Comparison of ENCODE assay signal across 8 cellular contexts in the genomic region with DNA sequence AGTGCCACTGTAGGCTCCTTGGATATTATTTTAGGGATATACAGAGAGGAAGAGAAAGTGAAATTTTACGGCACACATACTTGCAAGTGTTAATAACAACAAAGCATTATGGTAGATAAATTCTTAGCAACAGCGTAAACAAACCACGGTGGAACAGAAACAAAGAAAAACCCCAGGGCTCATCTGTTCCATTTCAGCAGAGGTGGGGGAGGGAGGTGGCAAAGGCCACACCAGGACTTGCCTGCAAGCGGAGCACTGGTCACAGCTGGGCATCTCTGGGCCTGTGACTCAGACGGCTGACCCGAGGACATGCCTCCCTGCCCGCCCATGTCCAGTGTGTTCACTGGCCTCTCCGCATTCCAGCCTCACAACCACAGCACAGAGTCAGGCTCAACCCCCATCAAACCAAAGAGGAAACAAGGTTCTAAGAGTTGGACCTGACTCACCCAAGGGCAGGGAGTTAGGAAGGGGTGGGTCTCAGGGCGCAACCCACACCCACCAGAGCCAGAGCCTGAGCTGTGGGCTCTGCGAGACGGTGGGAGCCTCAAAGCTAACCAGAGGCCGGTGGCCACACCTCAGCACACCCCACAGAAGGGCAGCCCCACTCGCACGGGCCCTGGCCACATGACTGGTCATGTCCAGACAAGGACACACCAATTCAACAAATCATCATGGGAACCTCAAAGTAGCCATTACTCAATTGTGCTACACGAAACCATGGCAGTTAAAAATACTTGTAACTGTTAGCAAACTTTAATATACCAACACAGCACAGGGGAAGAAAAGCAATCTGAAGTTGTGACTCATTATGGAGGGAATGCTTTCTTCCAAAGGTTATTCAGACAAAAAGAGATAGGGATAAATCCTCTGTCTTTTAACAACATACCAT. TPM values are rescaled to one million over a fixed set of nuclear protein-coding genes. Genes with fewer than 3 reads are reported as not detected.
DNase-seq lines count a peak whose midpoint lies in the region; ATAC-seq and TF ChIP-seq lines count a peak whose summit lies in the region.

No MANE protein-coding gene starts in this region.

- H3K4me1 ChIP-seq in neural progenitor cell, result peaks cover 40% of the 10 kb centered on the region

- peak overlapping the region; percentile 10 for H2AFZ ChIP-seq in neural progenitor cell (replicated peaks)

- H3K27me3 Mint-ChIP-seq in activated T-helper 1 cell treated with anti-CD3 and anti-CD28 coated beads, Interleukin-12 subunit alpha, Interleukin-12 subunit beta, Interleukin-2, Interleukin-4 antibody, amounts not matched to agents 30 ng/mL and 10 ng/mL and 1 ng/mL, durations not matched to agents 14 hours and 24 hours and 36 hours (ENCODE audit: insufficient read depth), result no peaks in the 10 kb centered on the region
- peaks cover 2% of the 10 kb centered on the region for H3K27me3 Mint-ChIP-seq in neural progenitor cell (ENCODE audit: insufficient read depth, low read depth)

- no peak overlapping the region for H3K4me3 ChIP-seq in neural progenitor cell

- peak overlapping the region; percentile 85 for H3K4me3 Mint-ChIP-seq in activated T-helper 1 cell treated with anti-CD3 and anti-CD28 coated beads, Interleukin-12 subunit alpha, Interleukin-12 subunit beta, Interleukin-2, Interleukin-4 antibody, amounts not matched to agents 30 ng/mL and 10 ng/mL and 1 ng/mL, durations not matched to agents 14 hours and 24 hours and 36 hours
- no peak overlapping the region for H3K4me3 Mint-ChIP-seq in neural progenitor cell

- H4K20me1 ChIP-seq in neural progenitor cell (ENCODE audit: low read depth), result no peaks in the 10 kb centered on the region

- H3K36me3 ChIP-seq in neural progenitor cell, result no peaks in the 10 kb centered on the region

- intact Hi-C loops in activated T-helper 1 cell treated with anti-CD3 and anti-CD28 coated beads, Interleukin-12 subunit alpha, Interleukin-12 subunit beta, Interleukin-2, Interleukin-4 antibody, amounts not matched to agents 30 ng/mL and 10 ng/mL and 1 ng/mL, durations not matched to agents 14 hours and 24 hours and 36 hours (cut with micrococcal nuclease), result loop anchor here (1.0 to 2.0 kb wide), 5 partner anchors 8 to 162 kb away; a partner anchor contains a TSS

- H3K9ac ChIP-seq in neural progenitor cell, result no peak overlapping the region

- H3K9me3 Mint-ChIP-seq in activated T-helper 1 cell treated with anti-CD3 and anti-CD28 coated beads, Interleukin-12 subunit alpha, Interleukin-12 subunit beta, Interleukin-2, Interleukin-4 antibody, amounts not matched to agents 30 ng/mL and 10 ng/mL and 1 ng/mL, durations not matched to agents 14 hours and 24 hours and 36 hours, result no peaks in the 10 kb centered on the region
- H3K9me3 Mint-ChIP-seq in neural progenitor cell, result no peaks in the 10 kb centered on the region

- H3K4me1 Mint-ChIP-seq in activated T-helper 1 cell treated with anti-CD3 and anti-CD28 coated beads, Interleukin-12 subunit alpha, Interleukin-12 subunit beta, Interleukin-2, Interleukin-4 antibody, amounts not matched to agents 30 ng/mL and 10 ng/mL and 1 ng/mL, durations not matched to agents 14 hours and 24 hours and 36 hours (ENCODE audit: low read depth), result peaks cover 88% of the 10 kb centered on the region
- peaks cover 49% of the 10 kb centered on the region for H3K4me1 Mint-ChIP-seq in neural progenitor cell

- H3K27ac ChIP-seq in neural progenitor cell (no peak overlapping the region), substantia nigra (ENCODE audit: low read depth, low read length, poor library complexity, severe bottlenecking) (peak overlapping the region; percentile 29)

- peaks cover 91% of the 10 kb centered on the region for H3K79me2 ChIP-seq in neural progenitor cell (ENCODE audit: low read depth)

- H3K27me3 ChIP-seq in neural progenitor cell, result no peaks in the 10 kb centered on the region

- peaks cover 10% of the 10 kb centered on the region for H3K36me3 Mint-ChIP-seq in activated T-helper 1 cell treated with anti-CD3 and anti-CD28 coated beads, Interleukin-12 subunit alpha, Interleukin-12 subunit beta, Interleukin-2, Interleukin-4 antibody, amounts not matched to agents 30 ng/mL and 10 ng/mL and 1 ng/mL, durations not matched to agents 14 hours and 24 hours and 36 hours (ENCODE audit: low read depth)
- peaks cover 2% of the 10 kb centered on the region for H3K36me3 Mint-ChIP-seq in neural progenitor cell

- peak overlapping the region; percentile 100 for H3K27ac Mint-ChIP-seq in activated T-helper 1 cell treated with anti-CD3 and anti-CD28 coated beads, Interleukin-12 subunit alpha, Interleukin-12 subunit beta, Interleukin-2, Interleukin-4 antibody, amounts not matched to agents 30 ng/mL and 10 ng/mL and 1 ng/mL, durations not matched to agents 14 hours and 24 hours and 36 hours
- peak overlapping the region; percentile 4 for H3K27ac Mint-ChIP-seq in neural progenitor cell

- peaks cover 15% of the 10 kb centered on the region for H3F3A ChIP-seq in neural progenitor cell (ENCODE audit: low read depth)

- peak; percentile 95 for DNase-seq in AG08395 (ENCODE audit: low spot score)
- peak; percentile 86 for DNase-seq in OCI-M1 (lab: John Stamatoyannopoulos, UW)
- DNase-seq in activated T-helper 1 cell treated with anti-CD3 and anti-CD28 coated beads, Interleukin-12 subunit alpha, Interleukin-12 subunit beta, Interleukin-2, Interleukin-4 antibody, amounts not matched to agents 30 ng/mL and 10 ng/mL and 1 ng/mL, durations not matched to agents 14 hours and 24 hours and 36 hours (ENCODE audit: low spot score), result peak; percentile 78
- DNase-seq in fibroblast of peridontal ligament (ENCODE audit: extremely low read depth), result peak; percentile 93
- DNase-seq in neural progenitor cell (ENCODE audit: low spot score), result peak; percentile 75
- peak in 35 of 49 donors; percentile 3 to 69 (median 24) for DNase-seq in substantia nigra (lab: John Stamatoyannopoulos, UW)

- TF ChIP-seq CTCF in neural progenitor cell (IDR thresholded peaks at IDR 0.05), result no peak

- ATAC-seq in GM18868 (IDR thresholded peaks at IDR 0.05; ENCODE audit: unreplicated experiment) (peak; percentile 86), HG03066 (IDR thresholded peaks at IDR 0.05; ENCODE audit: low read depth, unreplicated experiment) (peak; percentile 82)

- no peaks in the 10 kb centered on the region for H3K9me3 ChIP-seq in neural progenitor cell (ENCODE audit: low read depth)

- peak overlapping the region; percentile 48 for H3K4me2 ChIP-seq in neural progenitor cell

RNA-seq across cellular contexts. Expression of a gene that starts 10.7 kb away (rescaled TPM):
- total RNA-seq in activated T-helper 1 cell treated with anti-CD3 and anti-CD28 coated beads, Interleukin-12 subunit alpha, Interleukin-12 subunit beta, Interleukin-2, Interleukin-4 antibody, amounts not matched to agents 30 ng/mL and 10 ng/mL and 1 ng/mL, durations not matched to agents 14 hours and 24 hours and 36 hours, result 59.1 and 63.1 TPM in 2 replicates
- total RNA-seq in neural progenitor cell (ENCODE audit: low replicate concordance), result 33.4 and 39.3 TPM in 2 replicates

RNA-seq across cellular contexts. Expression of a gene that starts 37.8 kb away (rescaled TPM):
- 11.7 and 16.7 TPM in 2 replicates for total RNA-seq in activated T-helper 1 cell treated with anti-CD3 and anti-CD28 coated beads, Interleukin-12 subunit alpha, Interleukin-12 subunit beta, Interleukin-2, Interleukin-4 antibody, amounts not matched to agents 30 ng/mL and 10 ng/mL and 1 ng/mL, durations not matched to agents 14 hours and 24 hours and 36 hours
- 12.9 and 15.8 TPM in 2 replicates for total RNA-seq in neural progenitor cell (ENCODE audit: low replicate concordance)

Comparison
In these comparisons a context has a peak if more than half of its experiments do, and no peak if none do; other contexts are left out.
1. DNase-seq: peak in every context shown above with its lines; median percentile 95 in AG08395; 93 in fibroblast of peridontal ligament; 86 in OCI-M1; 78 in activated T-helper 1 cell treated with anti-CD3 and anti-CD28 coated beads, Interleukin-12 subunit alpha, Interleukin-12 subunit beta, Interleukin-2, Interleukin-4 antibody, amounts not matched to agents 30 ng/mL and 10 ng/mL and 1 ng/mL, durations not matched to agents 14 hours and 24 hours and 36 hours; 75 in neural progenitor cell; 24 in substantia nigra.